8 cellular contexts compared by ENCODE assay signal in genomic region chr9:62802719-62803079, GRCh38.
DNase-seq lines count a peak whose midpoint lies in the region; ATAC-seq and TF ChIP-seq lines count a peak whose summit lies in the region.
"Not testable (repeated sequence)": the region's sequence is repeated elsewhere in the genome, so short reads cannot be mapped to it uniquely, and the experiment has no call there.

No MANE protein-coding gene starts in this region.

- not testable (repeated sequence) for DNase-seq in Calu3; T-cell; adrenal gland; epithelial cell of esophagus (ENCODE audit: low read depth); immature natural killer cell; osteoblast (ENCODE audit: insufficient read length, low spot score, missing footprints)

- H3K27ac Mint-ChIP-seq in Calu3 (ENCODE audit: unreplicated experiment): peak overlapping the region; percentile 15
- H3K27ac Mint-ChIP-seq in T-cell: peak overlapping the region in 1 of 2 donors; percentile 52
- peak overlapping the region in 1 of 6 donors; percentile 58 for H3K27ac Mint-ChIP-seq in immature natural killer cell

- not testable (repeated sequence) for H4K20me1 ChIP-seq in osteoblast (ENCODE audit: insufficient read depth, low read length)

- H3K27ac ChIP-seq in adrenal gland: peak overlapping the region in 3 of 5 donors; percentile 53 to 80 (median 76)
- not testable (repeated sequence) for H3K27ac ChIP-seq in osteoblast (ENCODE audit: low read depth, low read length)
- H3K27ac ChIP-seq in thymus (ENCODE audit: low read depth): peak overlapping the region; percentile 83

- not testable (repeated sequence) for BruUV-seq in Calu3 (replicated peaks; lab: Mats Ljungman, UMichigan)

- intact Hi-C loops in Calu3 (cut with micrococcal nuclease; ENCODE audit: unreplicated experiment); adrenal gland (cut with DNase I): not testable (repeated sequence)

- peaks cover 33% of the 10 kb centered on the region for H3K4me1 Mint-ChIP-seq in Calu3 (ENCODE audit: low read depth, unreplicated experiment)
- H3K4me1 Mint-ChIP-seq in T-cell: peaks cover 34 to 39% (median 37%) of the 10 kb centered on the region in 3 donors
- H3K4me1 Mint-ChIP-seq in immature natural killer cell: peaks cover 33 to 37% of the 10 kb centered on the region in 2 donors

- peak overlapping the region; percentile 83 for H2AFZ ChIP-seq in osteoblast (ENCODE audit: low read length)

- not testable (repeated sequence) for TF ChIP-seq POLR2A in adrenal gland (IDR thresholded peaks at IDR 0.05)

- CTCF ChIA-PET in Calu3 (lab: Charles Lee): interaction anchor here (1.2 kb wide), 1 partner anchor 1015 kb away, joined by 4 read pairs; no protein-coding TSS in a partner anchor
- CTCF ChIA-PET in T-cell (lab: Charles Lee): not testable (repeated sequence)

- H3K4me3 ChIP-seq in adrenal gland (peak overlapping the region in 2 of 4 donors; percentile 20 to 51), epithelial cell of esophagus (ENCODE audit: low read length) (peak overlapping the region; percentile 59), osteoblast (ENCODE audit: insufficient read depth, low read length) (peak overlapping the region; percentile 72), thymus (ENCODE audit: low read length) (peak overlapping the region; percentile 72)

- WGBS in adrenal gland, 4 donors: 9 to 20% (median 12%) methylated on average over 9 of the region's 9 CpGs
- WGBS in thymus: 20% methylated on average over 9 of the region's 9 CpGs

- not testable (repeated sequence) for H3K9me3 Mint-ChIP-seq in Calu3 (ENCODE audit: low read depth, unreplicated experiment); T-cell
- peaks cover 3 to 16% (median 9%) of the 10 kb centered on the region in 6 donors for H3K9me3 Mint-ChIP-seq in immature natural killer cell

- H3K79me2 ChIP-seq in osteoblast (ENCODE audit: insufficient read depth, low read length): not testable (repeated sequence)

- H3K4me1 ChIP-seq in adrenal gland (replicated peaks in 1 of 2): peaks cover 0 to 17% of the 10 kb centered on the region in 2 donors
- not testable (repeated sequence) for H3K4me1 ChIP-seq in osteoblast (ENCODE audit: insufficient read depth, low read length); thymus (ENCODE audit: control insufficient read depth, insufficient read depth, low read length)

- peaks cover 26% of the 10 kb centered on the region for H3K27me3 Mint-ChIP-seq in Calu3 (ENCODE audit: unreplicated experiment)
- peaks cover 50 to 54% of the 10 kb centered on the region in 2 donors for H3K27me3 Mint-ChIP-seq in T-cell
- H3K27me3 Mint-ChIP-seq in immature natural killer cell (ENCODE audit: low read depth in 3 of 3): peaks cover 24 to 39% (median 38%) of the 10 kb centered on the region in 3 donors

- H3K9me3 ChIP-seq in adrenal gland (replicated peaks in 1 of 3); osteoblast (ENCODE audit: low read depth, low read length); thymus (ENCODE audit: control insufficient read depth): not testable (repeated sequence)

- ATAC-seq in HG02938 (IDR thresholded peaks at IDR 0.05; ENCODE audit: unreplicated experiment): peak; percentile 0
- ATAC-seq in T-cell (replicated peaks in 1 of 4): not testable (repeated sequence)

- not testable (repeated sequence) for TF ChIP-seq CTCF in Calu3 (IDR thresholded peaks at IDR 0.05; ENCODE audit: unreplicated experiment); adrenal gland (IDR thresholded peaks at IDR 0.05); epithelial cell of esophagus (IDR thresholded peaks at IDR 0.05; ENCODE audit: insufficient read depth, low read depth, low read length, missing control alignments); osteoblast (IDR thresholded peaks at IDR 0.05; ENCODE audit: extremely low read depth, low read depth, low read length)

- peak overlapping the region; percentile 80 for H3K4me2 ChIP-seq in osteoblast (ENCODE audit: insufficient read depth, low read length)

- H3K36me3 Mint-ChIP-seq in Calu3 (ENCODE audit: insufficient read depth, unreplicated experiment): peaks cover 28% of the 10 kb centered on the region
- not testable (repeated sequence) for H3K36me3 Mint-ChIP-seq in T-cell
- H3K36me3 Mint-ChIP-seq in immature natural killer cell: peaks cover 0 to 10% (median 3%) of the 10 kb centered on the region in 3 donors

- not testable (repeated sequence) for H3K36me3 ChIP-seq in adrenal gland (replicated peaks in 1 of 2); osteoblast (ENCODE audit: insufficient read depth, low read length); thymus (ENCODE audit: control insufficient read depth, insufficient read depth)

- H3K27me3 ChIP-seq in adrenal gland (peaks cover 48% of the 10 kb centered on the region), osteoblast (ENCODE audit: insufficient read depth, low read length) (peaks cover 39% of the 10 kb centered on the region), thymus (ENCODE audit: control insufficient read depth, insufficient read depth) (peaks cover 29% of the 10 kb centered on the region)

- H3K4me3 Mint-ChIP-seq in Calu3 (ENCODE audit: low read depth, unreplicated experiment) (peak overlapping the region; percentile 82), T-cell (peak overlapping the region; percentile 62 to 72 (median 66)), immature natural killer cell (peak overlapping the region; percentile 73 to 81 (median 80))

- POLR2A ChIA-PET in T-cell (lab: Charles Lee): not testable (repeated sequence)
